12 cellular contexts compared by ENCODE assay signal in the genomic region with DNA sequence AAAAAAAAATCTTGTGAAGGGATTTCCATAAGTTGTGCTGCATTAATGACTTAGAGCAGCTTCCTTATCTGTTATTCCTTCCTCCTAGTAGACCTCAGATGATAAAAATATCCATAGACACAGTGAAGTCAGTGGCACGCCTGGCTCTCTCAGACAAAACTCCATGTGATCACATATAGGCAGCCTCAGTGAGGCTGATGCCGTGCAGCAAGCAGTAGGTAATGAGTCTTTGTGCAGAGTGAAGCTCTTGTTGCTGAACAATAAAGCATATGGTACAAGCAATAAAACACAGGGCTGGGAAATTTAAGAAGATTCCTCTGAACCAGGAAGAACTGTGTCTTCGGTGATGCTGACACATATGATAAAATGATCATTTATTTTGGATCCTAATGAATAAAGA.
A peak's percentile ranks its signal among the peaks of the same experiment; 100 is the strongest.
DNase-seq lines count a peak whose midpoint lies in the region; ATAC-seq and TF ChIP-seq lines count a peak whose summit lies in the region.
"Had no signal": no experiment of that assay in that cellular context is flagged by ENCODE, and none has a peak within 500 bp of the region (broad histone marks: within the 10 kb centered on the region; RNA-seq: fewer than 3 reads in every experiment).

No MANE protein-coding gene starts in this region.

- H3K18ac ChIP-seq in IMR-90 (ENCODE audit: low read depth, low read length), result no peak overlapping the region

- no peaks in the 10 kb centered on the region for H3K36me3 ChIP-seq in IMR-90 (ENCODE audit: control insufficient read depth, insufficient read depth, low read length)

- H3K4me2 ChIP-seq in IMR-90 (ENCODE audit: low read depth, low read length), result no peak overlapping the region

- H4K5ac ChIP-seq in IMR-90 (ENCODE audit: low read depth, low read length), result no peak overlapping the region

- H4K8ac ChIP-seq in IMR-90 (ENCODE audit: low read depth in 2 of 2, low read length in 2 of 2), result no peak overlapping the region

- DNase-seq in IMR-90 (no peak), NCI-H446 treated with DMSO at 0.1 percent for 48 hours (lab: John Stamatoyannopoulos, UW) (peak; percentile 83), occipital lobe (lab: John Stamatoyannopoulos, UW) (peak; percentile 61), SKM-1 treated with dmso at 0.1 percent for 144 hours (lab: John Stamatoyannopoulos, UW; ENCODE audit: unreplicated experiment) (no peak), DMS79 (lab: John Stamatoyannopoulos, UW) (no peak), natural killer cell (no peak)
- DNase-seq in activated effector memory CD4-positive, alpha-beta T cell treated with Interleukin-2 at 50 U/mL for 16 hours, result no peak
- DNase-seq: DMS79 treated with DMSO at 0.1 percent for 48 hours, KG1, psoas muscle, T-helper 1 cell had no signal

- no peaks in the 10 kb centered on the region; the same call in 1 of the 2 replicates for H3K4me1 ChIP-seq in IMR-90 (ENCODE audit: control insufficient read depth, insufficient read depth, low read length)
- H3K4me1 ChIP-seq: psoas muscle had no signal

- H3K27me3 Mint-ChIP-seq in natural killer cell (ENCODE audit: low read depth in 2 of 2), result peaks cover 4 to 19% of the 10 kb centered on the region in 2 donors

- dilution Hi-C loops in IMR-90 (cut with HindIII; ENCODE audit: low sequenced_read_pairs, unreplicated experiment), result no loop called here

- intact Hi-C loops in IMR-90 (cut with micrococcal nuclease) (no loop called here), natural killer cell (cut with micrococcal nuclease) (no loop called here)

- H2AK5ac ChIP-seq in IMR-90 (ENCODE audit: low read depth, low read length), result no peak overlapping the region

- no peak overlapping the region for H2BK15ac ChIP-seq in IMR-90 (ENCODE audit: low read depth, low read length)

- no peak overlapping the region for H2BK5ac ChIP-seq in IMR-90 (ENCODE audit: low read depth, low read length, poor library complexity, severe bottlenecking)

- ATAC-seq in IMR-90 (ENCODE audit: low read depth) (no peak), natural killer cell (no peak)
- ATAC-seq: psoas muscle had no signal

- no peak for TF ChIP-seq POLR2A in IMR-90 (IDR thresholded peaks at IDR 0.05; ENCODE audit: low read depth, low read length)

- H3K4me3 ChIP-seq in IMR-90 (ENCODE audit: insufficient read depth, low read depth, low read length), result no peak overlapping the region
- H3K4me3 ChIP-seq: psoas muscle had no signal

- no peak overlapping the region for H2BK20ac ChIP-seq in IMR-90 (ENCODE audit: low read depth, low read length)

- WGBS in IMR-90 (ENCODE audit: extremely low coverage in 2 of 2, insufficient read length in 1 of 2), 2 experiments, result no CpG with 5 or more reads among the region's 3 CpGs

- H4K20me1 ChIP-seq in IMR-90 (ENCODE audit: insufficient read depth, low read length), result no peaks in the 10 kb centered on the region

- H2AFZ ChIP-seq in IMR-90 (replicated peaks; ENCODE audit: low read length, poor library complexity), result no peak overlapping the region

- TF ChIP-seq CTCF in IMR-90 (conservative IDR thresholded peaks at IDR 0.05; ENCODE audit: low read depth, low read length) (no peak), natural killer cell (IDR thresholded peaks at IDR 0.05) (no peak)

- H3K27ac ChIP-seq in IMR-90 (ENCODE audit: insufficient read depth, low read length) (no peak overlapping the region), cingulate gyrus (ENCODE audit: low read depth, low read length) (peak overlapping the region; percentile 58)
- H3K27ac ChIP-seq: psoas muscle had no signal

- no peak overlapping the region for H4K91ac ChIP-seq in IMR-90 (ENCODE audit: insufficient read depth, low read depth, low read length)

- in situ Hi-C loops in IMR-90 (cut with MboI; ENCODE audit: low sequenced_read_pairs), result no loop called here

- TF ChIP-seq RAD21 in IMR-90 (IDR thresholded peaks at IDR 0.05; ENCODE audit: low read length), result no peak

- H3K27me3 ChIP-seq in IMR-90 (ENCODE audit: control insufficient read depth, insufficient read depth, low read length), result no peaks in the 10 kb centered on the region

- no TSS peak for BruUV-seq in IMR-90 (replicated peaks; lab: Mats Ljungman, UMichigan)

- H3K9me3 ChIP-seq in IMR-90 (ENCODE audit: control insufficient read depth, insufficient read depth, low read length), result no peaks in the 10 kb centered on the region
- H3K9me3 ChIP-seq: psoas muscle had no signal

- no peak overlapping the region for H3K23ac ChIP-seq in IMR-90 (ENCODE audit: low read depth, low read length)

- POLR2A ChIA-PET in IMR-90 (lab: Charles Lee; ENCODE audit: unreplicated experiment), result no interaction called here

- no peaks in the 10 kb centered on the region for H3K36me3 Mint-ChIP-seq in natural killer cell

- CTCF ChIA-PET in IMR-90 (lab: Yijun Ruan, JAX), result no interaction called here

- H3K4me1 Mint-ChIP-seq in natural killer cell, result no peaks in the 10 kb centered on the region

- H2BK120ac ChIP-seq in IMR-90 (ENCODE audit: low read depth, low read length), result no peak overlapping the region

- H3K14ac ChIP-seq in IMR-90 (replicated peaks; ENCODE audit: low read depth, low read length), result no peak overlapping the region

- H3K4me3 Mint-ChIP-seq in natural killer cell, result no peak overlapping the region

- H3K4ac ChIP-seq in IMR-90 (ENCODE audit: low read depth, low read length), result no peak overlapping the region

- no peak overlapping the region for H3K56ac ChIP-seq in IMR-90 (ENCODE audit: extremely low read depth, insufficient read depth, low read length)

- H2AK9ac ChIP-seq in IMR-90 (replicated peaks; ENCODE audit: low read depth, low read length, poor library complexity), result peak overlapping the region; percentile 37

- H3K9me1 ChIP-seq in IMR-90 (ENCODE audit: insufficient read depth, low read length), result no peaks in the 10 kb centered on the region

- no peaks in the 10 kb centered on the region for H3K79me1 ChIP-seq in IMR-90 (ENCODE audit: low read depth in 1 of 2, low read length in 2 of 2)

- no peak overlapping the region for H3K9ac ChIP-seq in IMR-90 (ENCODE audit: low read depth, low read length)

- H3K27ac Mint-ChIP-seq in natural killer cell, result no peak overlapping the region

- H3K9me3 Mint-ChIP-seq in natural killer cell, result no peaks in the 10 kb centered on the region

TF ChIP-seq in IMR-90, 13 proteins besides CTCF, POLR2A, EP300 and RAD21:
- no peak for TF ChIP-seq CEBPB (IDR thresholded peaks at IDR 0.05; ENCODE audit: low read depth, low read length)
- TF ChIP-seq FOS (IDR thresholded peaks at IDR 0.05; ENCODE audit: low read depth, low read length), result no peak
- TF ChIP-seq SMC3 (IDR thresholded peaks at IDR 0.05; ENCODE audit: low read depth, low read length), result no peak
- TF ChIP-seq NFE2L2 (IDR thresholded peaks at IDR 0.05; ENCODE audit: low read depth, low read length), result no peak
- TF ChIP-seq MXI1 (IDR thresholded peaks at IDR 0.05; ENCODE audit: borderline replicate concordance, low read depth, low read length), result no peak
- no peak for TF ChIP-seq BHLHE40 (IDR thresholded peaks at IDR 0.05; ENCODE audit: low read depth, low read length)
- TF ChIP-seq USF2 (IDR thresholded peaks at IDR 0.05; ENCODE audit: low read depth, low read length), result no peak

Comparison
In these comparisons a context has a peak if more than half of its experiments do, and no peak if none do; other contexts are left out.
1. DNase-seq: peak in NCI-H446 treated with DMSO at 0.1 percent for 48 hours (single experiment) and occipital lobe (single experiment); none in IMR-90 (single experiment), SKM-1 treated with dmso at 0.1 percent for 144 hours (single experiment), DMS79 (single experiment), activated effector memory CD4-positive, alpha-beta T cell treated with Interleukin-2 at 50 U/mL for 16 hours (single experiment) and natural killer cell (single experiment).